ENCODE assay signal across 8 cellular contexts in the genomic region with DNA sequence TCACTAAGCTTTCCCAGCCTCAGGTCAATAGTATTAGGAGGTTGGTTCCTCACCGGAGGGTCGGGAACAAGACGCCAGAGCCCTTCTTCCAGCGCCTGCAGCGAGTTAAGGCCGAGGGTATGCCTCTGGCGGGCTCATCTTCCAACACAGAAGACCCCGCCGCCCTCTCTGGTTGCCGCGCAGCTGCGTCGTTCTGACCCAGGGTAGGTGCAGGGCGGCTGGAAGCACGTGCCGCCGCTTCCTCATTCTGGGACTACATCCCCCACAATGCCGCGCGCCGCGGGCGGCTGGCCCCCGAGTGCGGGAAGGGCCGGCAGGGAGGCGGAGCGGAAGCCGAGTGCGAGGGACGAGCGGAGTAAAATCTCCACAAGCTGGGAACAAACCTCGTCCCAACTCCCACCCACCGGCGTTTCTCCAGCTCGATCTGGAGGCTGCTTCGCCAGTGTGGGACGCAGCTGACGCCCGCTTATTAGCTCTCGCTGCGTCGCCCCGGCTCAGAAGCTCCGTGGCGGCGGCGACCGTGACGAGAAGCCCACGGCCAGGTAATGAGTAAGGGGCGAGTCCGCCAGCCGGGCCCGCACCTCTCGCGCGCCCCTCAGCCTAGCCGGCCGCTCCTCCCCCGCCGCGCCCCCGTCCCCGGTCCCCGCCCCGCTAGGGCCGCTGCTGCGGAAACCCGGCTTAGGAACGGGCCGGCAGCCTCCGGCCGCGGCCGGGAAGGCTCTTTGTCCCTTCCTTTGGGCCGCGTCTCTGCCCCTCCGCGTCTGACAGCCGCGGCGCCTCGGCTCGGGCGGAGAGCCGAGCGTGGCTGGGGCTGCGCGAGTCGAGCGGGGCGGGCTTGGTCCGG. TPM values are rescaled to one million over a fixed set of nuclear protein-coding genes. Genes with fewer than 3 reads are reported as not detected.
A peak's percentile ranks its signal among the peaks of the same experiment; 100 is the strongest.
DNase-seq lines count a peak whose midpoint lies in the region; ATAC-seq lines count a peak whose summit lies in the region.

A gene with protein sequence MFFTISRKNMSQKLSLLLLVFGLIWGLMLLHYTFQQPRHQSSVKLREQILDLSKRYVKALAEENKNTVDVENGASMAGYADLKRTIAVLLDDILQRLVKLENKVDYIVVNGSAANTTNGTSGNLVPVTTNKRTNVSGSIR (plus strand): TSS at position 319 of the 844 bp plus-strand sequence. CDS start 13,934 bp downstream, outside the sequence.

- H3K27ac Mint-ChIP-seq in CD4-positive, alpha-beta memory T cell, result peak within 1 kb of the TSS; percentile 47 to 91 (median 88)
- peak within 1 kb of the TSS; percentile 78 to 90 for H3K27ac Mint-ChIP-seq in effector memory CD8-positive, alpha-beta T cell

- peak within 1 kb of the TSS; percentile 82 for H2BK120ac ChIP-seq in mesenchymal stem cell (ENCODE audit: low read depth, low read length)

- H4K91ac ChIP-seq in mesenchymal stem cell (ENCODE audit: low read length), result peak within 1 kb of the TSS; percentile 92

- peak within 1 kb of the TSS in 1 of 2 experiments; percentile 87 for H2BK12ac ChIP-seq in mesenchymal stem cell (ENCODE audit: low read length in 2 of 2)

- H3K4ac ChIP-seq in mesenchymal stem cell (ENCODE audit: low read depth in 1 of 2, low read length in 2 of 2), result peak within 1 kb of the TSS in 1 of 2 experiments; percentile 90

- H3K36me3 ChIP-seq in CD4-positive, alpha-beta memory T cell (ENCODE audit: insufficient read depth, low read length), result no peaks in the 10 kb centered on the region
- peaks cover 0 to 3% of the 10 kb centered on the region in 2 experiments for H3K36me3 ChIP-seq in mesenchymal stem cell (ENCODE audit: control insufficient read depth in 1 of 2, insufficient read depth in 2 of 2, low read depth in 1 of 2, low read length in 2 of 2)

- H3K36me3 Mint-ChIP-seq in CD4-positive, alpha-beta memory T cell, result peaks cover 0 to 3% of the 10 kb centered on the region in 2 donors
- peaks cover 3% of the 10 kb centered on the region for H3K36me3 Mint-ChIP-seq in effector memory CD8-positive, alpha-beta T cell (ENCODE audit: insufficient read depth)

- POLR2A ChIA-PET in CD4-positive, alpha-beta memory T cell (lab: Charles Lee; ENCODE audit: partially characterized antibody), result interaction anchor here (1.0 to 2.9 kb wide), 6 partner anchors 50 to 1528 kb away, joined by 3 to 17 read pairs (median 8); a partner anchor contains a TSS

- ATAC-seq in GM19452 (IDR thresholded peaks at IDR 0.05; ENCODE audit: unreplicated experiment) (peak; percentile 79), HG03575 (IDR thresholded peaks at IDR 0.05; ENCODE audit: extremely low read depth, insufficient number of reproducible peaks, low FRiP score, unreplicated experiment) (peak; percentile 27)
- ATAC-seq in effector memory CD8-positive, alpha-beta T cell (replicated peaks), result peak; percentile 95

- H3K4me3 ChIP-seq in CD4-positive, alpha-beta memory T cell (ENCODE audit: low read length in 2 of 2), result peak within 1 kb of the TSS; percentile 61 to 67
- peak within 1 kb of the TSS; percentile 89 to 95 for H3K4me3 ChIP-seq in mesenchymal stem cell (ENCODE audit: insufficient read depth in 1 of 2, low read depth in 1 of 2, low read length in 2 of 2)

- peak within 1 kb of the TSS; percentile 93 for H3K9ac ChIP-seq in mesenchymal stem cell (ENCODE audit: low read length)

- peak within 1 kb of the TSS; percentile 85 for H3K4me2 ChIP-seq in mesenchymal stem cell (ENCODE audit: low read length, poor library complexity, severe bottlenecking)

- peak within 1 kb of the TSS in 1 of 2 experiments; percentile 94 for H3K14ac ChIP-seq in mesenchymal stem cell (ENCODE audit: low read length in 2 of 2)

- no peaks in the 10 kb centered on the region for H3K27me3 ChIP-seq in CD4-positive, alpha-beta memory T cell (ENCODE audit: insufficient read depth, low read length)
- H3K27me3 ChIP-seq in mesenchymal stem cell (ENCODE audit: control insufficient read depth in 1 of 2, insufficient read depth in 1 of 2, low read length in 2 of 2), result no peaks in the 10 kb centered on the region

- H3K9me3 ChIP-seq in CD4-positive, alpha-beta memory T cell (ENCODE audit: control insufficient read depth in 1 of 2, low read length in 2 of 2), result no peaks in the 10 kb centered on the region
- H3K9me3 ChIP-seq in mesenchymal stem cell (ENCODE audit: control insufficient read depth, low read length), result no peaks in the 10 kb centered on the region

- intact Hi-C loops in CD4-positive, alpha-beta memory T cell (cut with micrococcal nuclease), result loop anchor here (1.0 to 10.0 kb wide), 6 partner anchors 50 to 975 kb away; a partner anchor contains a TSS

- DNase-seq in CD4-positive, alpha-beta memory T cell, result peak; percentile 73 to 80 (median 74)
- DNase-seq in NCI-H82 (lab: John Stamatoyannopoulos, UW) (peak; percentile 96), mesenchymal stem cell (peak; percentile 94)
- peak; percentile 93 for DNase-seq in activated CD8-positive, alpha-beta memory T cell treated with anti-CD3 and anti-CD28 coated beads for 24 hours
- peak; percentile 68 to 77 (median 72) for DNase-seq in effector memory CD8-positive, alpha-beta T cell
- peak; percentile 59 for DNase-seq in stimulated activated CD8-positive, alpha-beta memory T cell treated with anti-CD3 and anti-CD28 coated beads, Interleukin-12 subunit alpha, Interleukin-12 subunit beta, amount 100 ng/mL, for 24 hours (ENCODE audit: extremely low read depth)

- H3K4me3 Mint-ChIP-seq in CD4-positive, alpha-beta memory T cell, result peak within 1 kb of the TSS; percentile 86 to 96 (median 92)
- peak within 1 kb of the TSS; percentile 88 to 94 for H3K4me3 Mint-ChIP-seq in effector memory CD8-positive, alpha-beta T cell

- H3K27me3 Mint-ChIP-seq in CD4-positive, alpha-beta memory T cell, result no peaks in the 10 kb centered on the region
- peaks cover 0 to 8% of the 10 kb centered on the region in 2 donors for H3K27me3 Mint-ChIP-seq in effector memory CD8-positive, alpha-beta T cell

- H3K27ac ChIP-seq in CD4-positive, alpha-beta memory T cell (ENCODE audit: low read depth, low read length), result peak within 1 kb of the TSS; percentile 79
- H3K27ac ChIP-seq in mesenchymal stem cell (ENCODE audit: low read length, poor library complexity, severe bottlenecking), result peak within 1 kb of the TSS; percentile 94

- peak within 1 kb of the TSS; percentile 65 for H2BK15ac ChIP-seq in mesenchymal stem cell (ENCODE audit: low read depth, poor library complexity, severe bottlenecking)

- CTCF ChIA-PET in CD4-positive, alpha-beta memory T cell (lab: Charles Lee; ENCODE audit: partially characterized antibody), result interaction anchor here (0.8 to 2.7 kb wide), 7 partner anchors 28 to 100 kb away, joined by 3 to 17 read pairs (median 4); no protein-coding TSS in a partner anchor

- peaks cover 13% of the 10 kb centered on the region for H3K79me1 ChIP-seq in mesenchymal stem cell (replicated peaks; ENCODE audit: low read length, poor library complexity, severe bottlenecking)

- H3K9me3 Mint-ChIP-seq in CD4-positive, alpha-beta memory T cell, result no peaks in the 10 kb centered on the region
- H3K9me3 Mint-ChIP-seq in effector memory CD8-positive, alpha-beta T cell, result no peaks in the 10 kb centered on the region

- peak within 1 kb of the TSS in 1 of 2 experiments; percentile 85 for H3K23ac ChIP-seq in mesenchymal stem cell (ENCODE audit: low read length in 2 of 2)

- peak within 1 kb of the TSS; percentile 80 for H4K8ac ChIP-seq in mesenchymal stem cell (ENCODE audit: low read length)

- H2AFZ ChIP-seq in mesenchymal stem cell (ENCODE audit: low read depth, low read length), result peak within 1 kb of the TSS; percentile 100

- H3K4me1 ChIP-seq in CD4-positive, alpha-beta memory T cell (ENCODE audit: insufficient read depth, low read length), result peaks cover 19% of the 10 kb centered on the region
- peaks cover 5% of the 10 kb centered on the region for H3K4me1 ChIP-seq in mesenchymal stem cell (ENCODE audit: control insufficient read depth, insufficient read depth, low read depth, low read length)

- H2AK5ac ChIP-seq in mesenchymal stem cell (ENCODE audit: low read length, severe bottlenecking), result no peak within 1 kb of the TSS

- H3K4me1 Mint-ChIP-seq in CD4-positive, alpha-beta memory T cell, result peaks cover 21 to 38% (median 34%) of the 10 kb centered on the region in 4 donors
- H3K4me1 Mint-ChIP-seq in effector memory CD8-positive, alpha-beta T cell (ENCODE audit: low read depth in 2 of 2), result peaks cover 21 to 24% of the 10 kb centered on the region in 2 donors

- peak within 1 kb of the TSS; percentile 86 for H2BK5ac ChIP-seq in mesenchymal stem cell (ENCODE audit: low read depth, low read length, poor library complexity, severe bottlenecking)

- peak within 1 kb of the TSS; percentile 94 to 95 for H3K18ac ChIP-seq in mesenchymal stem cell (ENCODE audit: low read depth in 1 of 2, low read length in 2 of 2)

- WGBS in mesenchymal stem cell, result 2% methylated on average over 70 of the region's 94 CpGs

RNA-seq across cellular contexts. Expression of the gene that starts here (rescaled TPM):
- total RNA-seq in CD4-positive, alpha-beta memory T cell, result 10 to 100 TPM; 15.5 to 17.7 TPM
- polyA plus RNA-seq in CD4-positive, alpha-beta memory T cell, result 10 to 100 TPM; 11.9 to 22.0 TPM
- 13.0 TPM for polyA plus RNA-seq in mesenchymal stem cell (2013, experiment 1 of 2)
- 12.2 TPM for polyA plus RNA-seq in mesenchymal stem cell (2013, experiment 2 of 2)

Comparison
In these comparisons a context has a peak if more than half of its experiments do, and no peak if none do; other contexts are left out.
1. Peak in every context shown above with its lines: DNase-seq, ATAC-seq, H3K4me3 ChIP-seq and H3K27ac ChIP-seq.
2. ATAC-seq: peak in every context shown above with its lines; median percentile 95 in effector memory CD8-positive, alpha-beta T cell; 79 in GM19452; 27 in HG03575.